In genomic region chr17:28737770-28738679, GRCh38 we compare ENCODE assay signal across 9 cellular contexts. TPM values are rescaled to one million over a fixed set of nuclear protein-coding genes. Genes with fewer than 3 reads are reported as not detected.
DNase-seq lines count a peak whose midpoint lies in the region; ATAC-seq and TF ChIP-seq lines count a peak whose summit lies in the region.
"Had no signal": no experiment of that assay in that cellular context is flagged by ENCODE, and none has a peak within 500 bp of the region (broad histone marks: within the 10 kb centered on the region; RNA-seq: fewer than 3 reads in every experiment).

No MANE protein-coding gene starts in this region.

- H3K4me3 Mint-ChIP-seq in activated CD8-positive, alpha-beta memory T cell treated with anti-CD3 and anti-CD28 coated beads, Interleukin-2, amount 10 ng/mL, durations not matched to agents 7 days and 5 days, result no peak overlapping the region
- no peak overlapping the region for H3K4me3 Mint-ChIP-seq in H9

- no peak overlapping the region for H3K4me2 ChIP-seq in H9 (ENCODE audit: insufficient read depth, insufficient read length, low read length)

- no peak overlapping the region for H2BK12ac ChIP-seq in H9 (ENCODE audit: insufficient read length, low read depth, low read length)

- H2AFZ ChIP-seq in H9 (ENCODE audit: low read length), result no peak overlapping the region

- CTCF ChIA-PET in activated CD8-positive, alpha-beta memory T cell treated with anti-CD3 and anti-CD28 coated beads, Interleukin-2, amount 10 ng/mL, durations not matched to agents 7 days and 5 days (lab: Charles Lee), result interaction anchor here (16.9 kb wide), 1 partner anchor 8 kb away, joined by 591 read pairs; the partner anchor contains the start of genes NEK8 and TLCD1

- peaks cover 2% of the 10 kb centered on the region for H3K23me2 ChIP-seq in H9 (ENCODE audit: insufficient read length, low read depth, low read length, poor library complexity, severe bottlenecking)

- TF ChIP-seq CTCF in Peyer's patch (IDR thresholded peaks at IDR 0.05), result no peak
- no peak for TF ChIP-seq CTCF in H9 (conservative IDR thresholded peaks at IDR 0.05)

- H3K4me3 ChIP-seq in Peyer's patch (peak overlapping the region in 1 of 4 donors; percentile 10), SJCRH30 (no peak overlapping the region)

- no peak overlapping the region for H3T11ph ChIP-seq in H9 (ENCODE audit: low read length)

- no peak overlapping the region for H2BK120ac ChIP-seq in H9 (ENCODE audit: low read depth, low read length, poor library complexity, severe bottlenecking)

- no CpG with 5 or more reads among the region's 22 CpGs for WGBS in H9 (ENCODE audit: extremely low coverage, insufficient read length, low lambda C conversion rate)

- no peak overlapping the region for H4K5ac ChIP-seq in H9 (ENCODE audit: insufficient read length, low read depth, low read length)

- no peak overlapping the region for H3K14ac ChIP-seq in H9 (ENCODE audit: insufficient read depth, low read length)

- peaks cover 21% of the 10 kb centered on the region for H3K36me3 Mint-ChIP-seq in activated CD8-positive, alpha-beta memory T cell treated with anti-CD3 and anti-CD28 coated beads, Interleukin-2, amount 10 ng/mL, durations not matched to agents 7 days and 5 days
- H3K36me3 Mint-ChIP-seq in H9 (ENCODE audit: insufficient read depth in 1 of 3, low read depth in 3 of 3), result peaks cover 20 to 52% (median 28%) of the 10 kb centered on the region in 3 experiments; a peak in 6 of 7 replicates

- no peak for DNase-seq in activated CD8-positive, alpha-beta memory T cell treated with anti-CD3 and anti-CD28 coated beads, Interleukin-2, amount 10 ng/mL, durations not matched to agents 7 days and 5 days
- DNase-seq in activated CD8-positive, alpha-beta memory T cell treated with anti-CD3 and anti-CD28 coated beads, Interleukin-2, amount 50 U/mL, for 4 hours, result no peak
- peak in 2 of 3 donors; percentile 88 to 89 for DNase-seq in Peyer's patch
- peak; percentile 31 for DNase-seq in stimulated activated naive CD8-positive, alpha-beta T cell treated with anti-CD3 and anti-CD28 coated beads, Interleukin-15, Interleukin-2, amounts not matched to agents 100 U/mL and 50 U/mL, for 24 hours
- no peak for DNase-seq in SJCRH30
- DNase-seq in activated CD4-positive, alpha-beta T cell treated with anti-CD3 and anti-CD28 coated beads, Interleukin-2, amount 50 U/mL, for 4 hours, result no peak
- DNase-seq in H9, result no peak
- DNase-seq: ACHN had no signal

- H2BK15ac ChIP-seq in H9 (ENCODE audit: low read depth, low read length), result no peak overlapping the region

- no peaks in the 10 kb centered on the region for H3K9me3 ChIP-seq in Peyer's patch
- H3K9me3 ChIP-seq in SJCRH30 (replicated peaks), result no peaks in the 10 kb centered on the region
- H3K9me3 ChIP-seq in H9 (ENCODE audit: control insufficient read depth, low read depth, low read length), result no peaks in the 10 kb centered on the region

- H3K36me3 ChIP-seq in Peyer's patch (no peaks in the 10 kb centered on the region), SJCRH30 (no peaks in the 10 kb centered on the region)

- no peaks in the 10 kb centered on the region for H3K27me3 Mint-ChIP-seq in activated CD8-positive, alpha-beta memory T cell treated with anti-CD3 and anti-CD28 coated beads, Interleukin-2, amount 10 ng/mL, durations not matched to agents 7 days and 5 days
- no peaks in the 10 kb centered on the region for H3K27me3 Mint-ChIP-seq in H9 (ENCODE audit: low read depth)

- no peaks in the 10 kb centered on the region for H3K79me1 ChIP-seq in H9 (ENCODE audit: insufficient read depth, low read depth, low read length, poor library complexity, severe bottlenecking)

- ATAC-seq in activated CD8-positive, alpha-beta memory T cell treated with anti-CD3 and anti-CD28 coated beads, Interleukin-2, amount 10 ng/mL, durations not matched to agents 7 days and 5 days, result no peak
- ATAC-seq in HG02610 (IDR thresholded peaks at IDR 0.05; ENCODE audit: unreplicated experiment), result peak; percentile 53
- ATAC-seq in stimulated activated naive CD8-positive, alpha-beta T cell treated with anti-CD3 and anti-CD28 coated beads, Interleukin-15, Interleukin-2, amounts not matched to agents 100 U/mL and 50 U/mL, for 24 hours, result peak; percentile 3

- H3K18ac ChIP-seq in H9 (ENCODE audit: insufficient read length, low read depth, low read length), result no peak overlapping the region

- no peak overlapping the region for H3K56ac ChIP-seq in H9 (ENCODE audit: insufficient read length, low read depth, low read length)

- H3K4me1 ChIP-seq in Peyer's patch (peaks cover 0 to 23% (median 14%) of the 10 kb centered on the region in 4 donors), SJCRH30 (peaks cover 12% of the 10 kb centered on the region), H9 (ENCODE audit: insufficient read depth, low read length) (no peaks in the 10 kb centered on the region)

- no peak overlapping the region for H2AK5ac ChIP-seq in H9 (ENCODE audit: insufficient read length, low read length)

- H3K4ac ChIP-seq in H9 (ENCODE audit: low read depth, low read length), result no peak overlapping the region

- no peak overlapping the region for H2BK5ac ChIP-seq in H9 (ENCODE audit: insufficient read length, low read length)

- peaks cover 24% of the 10 kb centered on the region for H3K4me1 Mint-ChIP-seq in activated CD8-positive, alpha-beta memory T cell treated with anti-CD3 and anti-CD28 coated beads, Interleukin-2, amount 10 ng/mL, durations not matched to agents 7 days and 5 days
- H3K4me1 Mint-ChIP-seq in H9, result peaks cover 1% of the 10 kb centered on the region in 2 experiments; a peak in 2 of 4 replicates

- H4K20me1 ChIP-seq in H9 (ENCODE audit: control insufficient read depth, insufficient read depth, insufficient read length), result no peaks in the 10 kb centered on the region

- H3K27ac ChIP-seq in Peyer's patch (peak overlapping the region in 2 of 4 donors; percentile 52 to 83), SJCRH30 (no peak overlapping the region), H9 (ENCODE audit: insufficient read length, low read depth, low read length) (no peak overlapping the region)

- no peak overlapping the region for H3K9ac ChIP-seq in H9 (ENCODE audit: extremely low read depth, insufficient read length, low read length)

- H4K8ac ChIP-seq in H9 (replicated peaks; ENCODE audit: insufficient read length, low read depth, low read length), result no peak overlapping the region

- H2BK20ac ChIP-seq in H9 (ENCODE audit: low read depth, low read length, poor library complexity, severe bottlenecking), result no peak overlapping the region

- H3K79me2 ChIP-seq in H9 (ENCODE audit: insufficient read depth, low read length), result no peaks in the 10 kb centered on the region

- H3K27me3 ChIP-seq in Peyer's patch (no peaks in the 10 kb centered on the region), SJCRH30 (no peaks in the 10 kb centered on the region), H9 (ENCODE audit: insufficient read depth, low read length) (no peaks in the 10 kb centered on the region)

- peak overlapping the region; percentile 52 for H3K27ac Mint-ChIP-seq in activated CD8-positive, alpha-beta memory T cell treated with anti-CD3 and anti-CD28 coated beads, Interleukin-2, amount 10 ng/mL, durations not matched to agents 7 days and 5 days
- H3K27ac Mint-ChIP-seq in H9, result no peak overlapping the region

- no peak for TF ChIP-seq POLR2A in Peyer's patch (IDR thresholded peaks at IDR 0.05)

- H3K9me3 Mint-ChIP-seq in activated CD8-positive, alpha-beta memory T cell treated with anti-CD3 and anti-CD28 coated beads, Interleukin-2, amount 10 ng/mL, durations not matched to agents 7 days and 5 days (ENCODE audit: low read depth), result peaks cover 3% of the 10 kb centered on the region
- H3K9me3 Mint-ChIP-seq in H9, result no peaks in the 10 kb centered on the region

- H4K91ac ChIP-seq in H9 (ENCODE audit: insufficient read length, low read depth, low read length), result no peak overlapping the region

- H3K23ac ChIP-seq in H9 (ENCODE audit: insufficient read length, low read depth, low read length), result no peak overlapping the region

RNA-seq across cellular contexts. Expression of gene TRAF4, which starts 5.8 kb away (rescaled TPM):
- 100 to 1,000 TPM in 1 of 2 experiments, 10 to 100 TPM in 1; 60.1 to 107 TPM for total RNA-seq in activated CD8-positive, alpha-beta memory T cell treated with anti-CD3 and anti-CD28 coated beads, Interleukin-2, amount 10 ng/mL, durations not matched to agents 7 days and 5 days
- total RNA-seq in Peyer's patch, result 100 to 1,000 TPM in 3 of 4 donors, 10 to 100 TPM in 1; 83.3 to 228 (median 184) TPM
- total RNA-seq in SJCRH30 (2014; rRNA removed; shearing (Covaris generic)), result 118 and 123 TPM in 2 replicates
- 227 and 237 TPM in 2 replicates for total RNA-seq in H9 (2021)

RNA-seq across cellular contexts. Expression of gene NEK8, which starts 9.4 kb away (rescaled TPM):
- total RNA-seq in activated CD8-positive, alpha-beta memory T cell treated with anti-CD3 and anti-CD28 coated beads, Interleukin-2, amount 10 ng/mL, durations not matched to agents 7 days and 5 days, result 1 to 10 TPM; 3.6 to 5.1 TPM
- total RNA-seq in Peyer's patch, result 10 to 100 TPM in 2 of 4 donors, 1 to 10 TPM in 2; 7.4 to 89.1 (median 14.0) TPM
- 1.7 and 2.6 TPM in 2 replicates for total RNA-seq in SJCRH30 (2014; rRNA removed; shearing (Covaris generic))
- total RNA-seq in H9 (2021), result 16.6 and 18.8 TPM in 2 replicates

RNA-seq across cellular contexts. Expression of gene TLCD1, which starts 12.0 kb away (rescaled TPM):
- 1 to 10 TPM; 3.2 to 5.6 TPM for total RNA-seq in activated CD8-positive, alpha-beta memory T cell treated with anti-CD3 and anti-CD28 coated beads, Interleukin-2, amount 10 ng/mL, durations not matched to agents 7 days and 5 days
- 1 to 10 TPM; 3.3 to 9.1 (median 5.8) TPM for total RNA-seq in Peyer's patch
- total RNA-seq in SJCRH30 (2014; rRNA removed; shearing (Covaris generic)), result 7.5 and 10.0 TPM in 2 replicates
- total RNA-seq in H9 (2021), result 46.4 and 50.7 TPM in 2 replicates

RNA-seq across cellular contexts. Expression of gene RPL23A, which starts 18.2 kb away (rescaled TPM):
- 1,000 to 10,000 TPM; 1,823 to 1,960 TPM for total RNA-seq in activated CD8-positive, alpha-beta memory T cell treated with anti-CD3 and anti-CD28 coated beads, Interleukin-2, amount 10 ng/mL, durations not matched to agents 7 days and 5 days
- 100 to 1,000 TPM; 214 to 675 (median 268) TPM for total RNA-seq in Peyer's patch
- total RNA-seq in SJCRH30 (2014; rRNA removed; shearing (Covaris generic)), result 1,716 and 1,788 TPM in 2 replicates
- 2,008 and 2,053 TPM in 2 replicates for total RNA-seq in H9 (2021)

RNA-seq across cellular contexts. Expression of gene RAB34, which starts 20.4 kb away (rescaled TPM):
- 1 to 10 TPM; 5.6 to 8.3 TPM for total RNA-seq in activated CD8-positive, alpha-beta memory T cell treated with anti-CD3 and anti-CD28 coated beads, Interleukin-2, amount 10 ng/mL, durations not matched to agents 7 days and 5 days
- total RNA-seq in Peyer's patch (10 to 100 TPM; 14.5 to 69.3 (median 30.2) TPM), H9 (2021) (189 and 190 TPM in 2 replicates)
- total RNA-seq in SJCRH30 (2014; rRNA removed; shearing (Covaris generic)), result 191 and 201 TPM in 2 replicates

Comparison
In these comparisons a context has a peak if more than half of its experiments do, and no peak if none do; other contexts are left out.
1. DNase-seq: peak in Peyer's patch (2 of 3) and stimulated activated naive CD8-positive, alpha-beta T cell treated with anti-CD3 and anti-CD28 coated beads, Interleukin-15, Interleukin-2, amounts not matched to agents 100 U/mL and 50 U/mL, for 24 hours (single experiment); none in activated CD8-positive, alpha-beta memory T cell treated with anti-CD3 and anti-CD28 coated beads, Interleukin-2, amount 10 ng/mL, durations not matched to agents 7 days and 5 days (single experiment), activated CD8-positive, alpha-beta memory T cell treated with anti-CD3 and anti-CD28 coated beads, Interleukin-2, amount 50 U/mL, for 4 hours (single experiment), SJCRH30 (0 of 2), activated CD4-positive, alpha-beta T cell treated with anti-CD3 and anti-CD28 coated beads, Interleukin-2, amount 50 U/mL, for 4 hours (0 of 2) and H9 (single experiment).